Comparison of ENCODE assay signal across 15 cellular contexts in the genomic region with DNA sequence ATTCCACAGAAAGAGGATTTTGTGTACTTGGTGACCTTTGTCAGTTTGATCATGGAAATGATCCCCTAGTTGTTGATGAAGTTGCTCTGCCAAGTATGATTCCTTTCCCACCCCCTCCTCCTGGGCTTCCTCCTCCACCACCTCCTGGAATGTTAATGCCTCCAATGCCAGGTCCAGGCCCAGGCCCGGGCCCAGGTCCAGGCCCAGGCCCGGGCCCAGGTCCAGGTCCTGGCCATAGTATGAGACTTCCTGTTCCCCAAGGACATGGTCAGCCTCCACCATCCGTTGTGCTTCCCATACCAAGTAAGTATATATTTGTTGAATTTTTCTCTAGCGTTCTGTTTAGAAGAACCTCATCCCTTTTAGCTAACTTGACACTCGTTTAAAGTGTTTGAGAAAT. TPM values are rescaled to one million over a fixed set of nuclear protein-coding genes. Genes with fewer than 3 reads are reported as not detected.
DNase-seq lines count a peak whose midpoint lies in the region; TF ChIP-seq lines count a peak whose summit lies in the region.
"Had no signal": no experiment of that assay in that cellular context is flagged by ENCODE, and none has a peak within 500 bp of the region (broad histone marks: within the 10 kb centered on the region; RNA-seq: fewer than 3 reads in every experiment).

No MANE protein-coding gene starts in this region.

- H3K4me1 ChIP-seq in tibial artery, result peaks cover 0 to 28% (median 15%) of the 10 kb centered on the region in 4 donors

- TF ChIP-seq CTCF in tibial artery (IDR thresholded peaks at IDR 0.05) (no peak), foreskin fibroblast (IDR thresholded peaks at IDR 0.05; ENCODE audit: low read depth, low read length) (no peak)

- no peaks in the 10 kb centered on the region for H3K9me3 ChIP-seq in tibial artery

- intact Hi-C loops in tibial artery (cut with DNase I; ENCODE audit: low total_unique reads), result no loop called here

- peak overlapping the region; percentile 61 to 68 for H3K27ac ChIP-seq in tibial artery
- H3K27ac ChIP-seq: C4-2B, KMS-11 had no signal

- H3K36me3 ChIP-seq in tibial artery, result peaks cover 38 to 68% (median 43%) of the 10 kb centered on the region in 3 donors

- H3K4me3 ChIP-seq in tibial artery (no peak overlapping the region), foreskin fibroblast (ENCODE audit: low read depth in 1 of 2, low read length in 2 of 2) (no peak overlapping the region)

- DNase-seq in NCI-H226, result peak; percentile 8
- peak; percentile 6 for DNase-seq in dermis blood vessel endothelial cell
- DNase-seq in medulla oblongata (ENCODE audit: extremely low spot score), result peak; percentile 25
- no peak for DNase-seq in tibial artery
- DNase-seq in foreskin fibroblast, result no peak
- no peak for DNase-seq in NCI-H1694 (lab: John Stamatoyannopoulos, UW)
- DNase-seq in DMS 273 (lab: John Stamatoyannopoulos, UW; ENCODE audit: unreplicated experiment), result no peak
- DNase-seq: DMS 273 treated with DMSO at 0.1 percent for 48 hours, NCI-H1092, NCI-H2107, NCI-H446, NCI-H69, SIG-M5 had no signal

- no peaks in the 10 kb centered on the region for H3K27me3 ChIP-seq in tibial artery

RNA-seq across cellular contexts. Expression of a gene that starts 30.0 kb away (rescaled TPM):
- 26.2 and 35.7 TPM in 2 replicates for total RNA-seq in dermis blood vessel endothelial cell

RNA-seq across cellular contexts. Expression of a gene that starts 51.0 kb away (rescaled TPM):
- total RNA-seq in dermis blood vessel endothelial cell, result 84.6 and 102 TPM in 2 replicates

Comparison
In these comparisons a context has a peak if more than half of its experiments do, and no peak if none do; other contexts are left out.
1. DNase-seq: peak in NCI-H226 (single experiment), dermis blood vessel endothelial cell (single experiment) and medulla oblongata (single experiment); none in tibial artery (0 of 2), foreskin fibroblast (0 of 2), NCI-H1694 (single experiment) and DMS 273 (single experiment).